Comparison of ENCODE assay signal across 8 cellular contexts in the genomic region with DNA sequence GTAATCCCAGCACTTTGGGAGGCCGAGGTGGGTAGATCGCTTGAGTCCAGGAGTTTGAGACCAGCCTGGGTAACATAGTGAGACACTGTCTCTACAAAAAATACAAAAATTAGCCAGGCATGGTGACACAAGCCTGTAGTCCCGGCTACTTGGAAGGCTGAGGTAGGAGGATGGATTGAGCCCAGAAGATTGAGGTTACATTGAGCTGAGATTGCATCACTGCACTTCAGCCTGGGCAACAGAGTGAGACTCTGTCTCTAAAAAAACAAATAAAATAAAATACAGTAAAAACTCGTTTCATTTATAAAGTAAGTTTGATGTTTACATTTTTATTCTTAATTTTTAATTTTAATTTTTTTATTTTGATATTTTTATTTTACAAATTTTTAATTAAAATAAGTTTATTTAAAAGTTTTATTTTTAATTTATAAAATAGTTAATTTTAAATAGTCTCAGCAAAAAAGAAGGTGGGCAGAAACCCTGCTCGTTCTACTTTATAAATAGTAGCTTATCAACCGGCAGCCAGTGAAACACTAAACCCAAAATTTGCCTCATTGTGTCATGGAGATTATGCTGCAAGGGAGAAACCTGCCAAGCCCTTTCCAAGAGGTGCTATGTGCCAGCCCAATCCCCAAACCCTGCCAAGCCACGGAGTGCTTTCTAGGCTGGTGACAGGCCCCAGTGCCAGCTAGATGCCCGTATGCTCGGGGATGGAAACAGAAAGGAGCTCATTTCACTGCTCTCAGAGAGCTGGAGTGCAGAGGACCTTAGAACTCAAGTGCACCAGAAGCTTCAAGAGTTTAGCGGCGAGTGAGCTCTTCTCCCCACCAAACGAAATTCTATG. TPM values are rescaled to one million over a fixed set of nuclear protein-coding genes. Genes with fewer than 3 reads are reported as not detected.
DNase-seq lines count a peak whose midpoint lies in the region; ATAC-seq and TF ChIP-seq lines count a peak whose summit lies in the region.

No MANE protein-coding gene starts in this region.

- no peaks in the 10 kb centered on the region for H3K27me3 Mint-ChIP-seq in activated naive CD8-positive, alpha-beta T cell treated with anti-CD3 and anti-CD28 coated beads for 36 hours

- H3K4me3 ChIP-seq in lower lobe of right lung, result no peak overlapping the region

- no peak for TF ChIP-seq CTCF in lower lobe of right lung (IDR thresholded peaks at IDR 0.05)

- H3K36me3 Mint-ChIP-seq in activated naive CD8-positive, alpha-beta T cell treated with anti-CD3 and anti-CD28 coated beads for 36 hours, result peaks cover 16% of the 10 kb centered on the region

- ATAC-seq in lower lobe of right lung (peak; percentile 93 to 95), HG02970 (IDR thresholded peaks at IDR 0.05; ENCODE audit: low FRiP score, unreplicated experiment) (no peak)

- H3K9me3 ChIP-seq in lower lobe of right lung, result no peaks in the 10 kb centered on the region

- no peaks in the 10 kb centered on the region for H3K9me3 Mint-ChIP-seq in activated naive CD8-positive, alpha-beta T cell treated with anti-CD3 and anti-CD28 coated beads for 36 hours

- intact Hi-C loops in lower lobe of right lung (cut with DNase I), result no loop called here

- H3K4me3 Mint-ChIP-seq in activated naive CD8-positive, alpha-beta T cell treated with anti-CD3 and anti-CD28 coated beads for 36 hours, result peak overlapping the region; percentile 81

- peak; percentile 43 for DNase-seq in activated T-cell treated with anti-CD3 and anti-CD28 coated beads, Interleukin-2, amount 50 U/mL, for 1 hour
- DNase-seq in activated T-cell treated with anti-CD3 and anti-CD28 coated beads for 4 hours, result no peak
- DNase-seq in activated naive CD8-positive, alpha-beta T cell treated with anti-CD3 and anti-CD28 coated beads for 36 hours, result peak; percentile 49
- peak; percentile 87 for DNase-seq in lower lobe of right lung
- peak; percentile 62 for DNase-seq in ureter (ENCODE audit: low spot score)
- DNase-seq in NCI-H1417 treated with DMSO at 0.1 percent for 48 hours (lab: John Stamatoyannopoulos, UW), result no peak
- no peak for DNase-seq in RPMI8226

- H3K27ac ChIP-seq in lower lobe of right lung, result peak overlapping the region; percentile 3

- H3K27me3 ChIP-seq in lower lobe of right lung (ENCODE audit: low read depth), result no peaks in the 10 kb centered on the region

- H3K36me3 ChIP-seq in lower lobe of right lung, result no peaks in the 10 kb centered on the region

- peak overlapping the region; percentile 91 for H3K27ac Mint-ChIP-seq in activated naive CD8-positive, alpha-beta T cell treated with anti-CD3 and anti-CD28 coated beads for 36 hours

- peaks cover 48% of the 10 kb centered on the region for H3K4me1 ChIP-seq in lower lobe of right lung

- H3K4me1 Mint-ChIP-seq in activated naive CD8-positive, alpha-beta T cell treated with anti-CD3 and anti-CD28 coated beads for 36 hours, result peaks cover 87% of the 10 kb centered on the region

RNA-seq across cellular contexts. Expression of a gene that starts 38.9 kb away (rescaled TPM):
- 10 to 100 TPM; 22.0 to 25.1 TPM for total RNA-seq in activated naive CD8-positive, alpha-beta T cell treated with anti-CD3 and anti-CD28 coated beads for 36 hours
- total RNA-seq in lower lobe of right lung (52.6 TPM), ureter (89.9 TPM)

Comparison
In these comparisons a context has a peak if more than half of its experiments do, and no peak if none do; other contexts are left out.
1. DNase-seq: peak in activated T-cell treated with anti-CD3 and anti-CD28 coated beads, Interleukin-2, amount 50 U/mL, for 1 hour (single experiment), activated naive CD8-positive, alpha-beta T cell treated with anti-CD3 and anti-CD28 coated beads for 36 hours (single experiment), lower lobe of right lung (single experiment) and ureter (single experiment); none in activated T-cell treated with anti-CD3 and anti-CD28 coated beads for 4 hours (single experiment), NCI-H1417 treated with DMSO at 0.1 percent for 48 hours (single experiment) and RPMI8226 (single experiment).